9 cellular contexts compared by ENCODE assay signal in the genomic region with DNA sequence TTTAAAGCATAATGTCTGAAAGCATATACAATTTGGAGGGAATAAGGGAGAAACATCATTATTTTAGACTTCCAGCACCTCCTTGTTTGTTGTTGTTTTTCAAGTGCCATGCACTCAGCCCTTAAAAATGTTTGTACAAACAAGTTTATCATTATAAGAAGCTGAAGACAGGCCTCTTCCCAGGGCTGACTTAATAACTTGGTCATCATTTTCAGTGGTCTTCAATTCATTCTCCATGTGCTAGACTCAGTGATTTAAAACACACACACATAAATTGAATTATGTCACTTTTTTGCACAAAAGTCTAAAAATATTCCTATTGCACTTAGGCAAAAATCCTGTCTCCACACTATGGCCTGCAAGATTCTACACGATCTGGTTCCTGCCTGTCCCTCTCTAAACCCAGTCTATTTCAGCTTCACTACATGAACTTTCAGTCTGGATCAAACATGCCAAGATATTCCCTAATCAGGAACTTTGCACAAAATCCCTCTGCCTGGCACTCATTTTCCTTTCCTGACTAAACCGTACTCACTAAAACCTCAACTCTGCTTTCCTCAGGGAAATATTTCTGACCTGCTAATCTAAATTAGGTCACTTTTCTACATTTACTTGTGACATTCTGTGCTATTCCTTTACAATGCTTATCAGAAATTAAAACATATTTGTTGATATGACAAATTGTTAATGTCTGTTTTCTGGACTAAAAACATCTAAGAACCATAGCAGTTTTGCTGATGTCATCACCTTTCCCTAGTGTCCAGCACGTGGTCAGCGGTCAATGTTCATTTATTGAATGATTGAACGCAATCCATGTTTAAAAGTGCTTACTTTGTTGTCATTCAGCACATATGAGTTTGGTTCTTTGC. TPM values are rescaled to one million over a fixed set of nuclear protein-coding genes. Genes with fewer than 3 reads are reported as not detected.
DNase-seq lines count a peak whose midpoint lies in the region; ATAC-seq and TF ChIP-seq lines count a peak whose summit lies in the region.
"Had no signal": no experiment of that assay in that cellular context is flagged by ENCODE, and none has a peak within 500 bp of the region (broad histone marks: within the 10 kb centered on the region; RNA-seq: fewer than 3 reads in every experiment).

No MANE protein-coding gene starts in this region.

- peak; percentile 16 for ATAC-seq in HG03064 (IDR thresholded peaks at IDR 0.05; ENCODE audit: low read depth, unreplicated experiment)
- ATAC-seq in upper lobe of left lung (ENCODE audit: low FRiP score in 2 of 2), result no peak

- no peaks in the 10 kb centered on the region for H3K27me3 ChIP-seq in colonic mucosa
- no peaks in the 10 kb centered on the region for H3K27me3 ChIP-seq in upper lobe of left lung

- no peak for TF ChIP-seq POLR2A in upper lobe of left lung (IDR thresholded peaks at IDR 0.05)

- 60 to 63% methylated on average over 5 of the region's 5 CpGs for WGBS in upper lobe of left lung, 2 donors

- H3K9me3 Mint-ChIP-seq in activated naive CD4-positive, alpha-beta T cell treated with anti-CD3 and anti-CD28 coated beads, Interleukin-2, amount 10 ng/mL, durations not matched to agents 7 days and 5 days, result peaks cover 49% of the 10 kb centered on the region

- H3K4me3 Mint-ChIP-seq in activated naive CD4-positive, alpha-beta T cell treated with anti-CD3 and anti-CD28 coated beads, Interleukin-2, amount 10 ng/mL, durations not matched to agents 7 days and 5 days, result peak overlapping the region; percentile 1

- H3K27ac ChIP-seq in colonic mucosa (peak overlapping the region; percentile 71), upper lobe of left lung (peak overlapping the region in 3 of 4 donors; percentile 26 to 68 (median 32))

- H3K9me3 ChIP-seq in colonic mucosa (no peaks in the 10 kb centered on the region), upper lobe of left lung (no peaks in the 10 kb centered on the region)

- DNase-seq in activated naive CD4-positive, alpha-beta T cell treated with anti-CD3 and anti-CD28 coated beads, Interleukin-2, amount 10 ng/mL, durations not matched to agents 7 days and 5 days, result no peak
- DNase-seq in activated naive CD4-positive, alpha-beta T cell treated with Interleukin-2 at 50 U/mL for 16 hours, result no peak
- DNase-seq in colonic mucosa, result no peak
- DNase-seq in upper lobe of left lung, result no peak
- no peak for DNase-seq in DMS53 treated with DMSO at 0.1 percent for 48 hours (lab: John Stamatoyannopoulos, UW; ENCODE audit: unreplicated experiment)
- DNase-seq in A172 (ENCODE audit: low spot score), result no peak
- DNase-seq in KG1 (lab: John Stamatoyannopoulos, UW), result no peak
- DNase-seq: NCI-H1930 had no signal

- H3K27me3 Mint-ChIP-seq in activated naive CD4-positive, alpha-beta T cell treated with anti-CD3 and anti-CD28 coated beads, Interleukin-2, amount 10 ng/mL, durations not matched to agents 7 days and 5 days, result no peaks in the 10 kb centered on the region

- H3K27ac Mint-ChIP-seq in activated naive CD4-positive, alpha-beta T cell treated with anti-CD3 and anti-CD28 coated beads, Interleukin-2, amount 10 ng/mL, durations not matched to agents 7 days and 5 days, result peak overlapping the region; percentile 96

- intact Hi-C loops in colonic mucosa (cut with DNase I), result no loop called here

- H3K9ac ChIP-seq in colonic mucosa (ENCODE audit: low read depth in 2 of 2, low read length in 2 of 2), result no peak overlapping the region

- TF ChIP-seq EP300 in upper lobe of left lung (IDR thresholded peaks at IDR 0.05), result no peak

- H3K36me3 ChIP-seq in colonic mucosa, result no peaks in the 10 kb centered on the region
- no peaks in the 10 kb centered on the region for H3K36me3 ChIP-seq in upper lobe of left lung

- peaks cover 77% of the 10 kb centered on the region for H3K4me1 Mint-ChIP-seq in activated naive CD4-positive, alpha-beta T cell treated with anti-CD3 and anti-CD28 coated beads, Interleukin-2, amount 10 ng/mL, durations not matched to agents 7 days and 5 days

- no peak for TF ChIP-seq CTCF in colonic mucosa (IDR thresholded peaks at IDR 0.05)
- no peak for TF ChIP-seq CTCF in upper lobe of left lung (IDR thresholded peaks at IDR 0.05)

- H3K4me3 ChIP-seq in colonic mucosa (no peak overlapping the region), upper lobe of left lung (peak overlapping the region in 1 of 4 donors; percentile 24)

- CTCF ChIA-PET in activated naive CD4-positive, alpha-beta T cell treated with anti-CD3 and anti-CD28 coated beads, Interleukin-2, amount 10 ng/mL, durations not matched to agents 7 days and 5 days (lab: Charles Lee), result interaction anchor here (0.8 to 3.7 kb wide), 6 partner anchors 10 to 70 kb away, joined by 3 to 25 read pairs (median 5); a partner anchor contains a TSS

- peaks cover 66% of the 10 kb centered on the region for H3K36me3 Mint-ChIP-seq in activated naive CD4-positive, alpha-beta T cell treated with anti-CD3 and anti-CD28 coated beads, Interleukin-2, amount 10 ng/mL, durations not matched to agents 7 days and 5 days

- H3K4me1 ChIP-seq in colonic mucosa (no peaks in the 10 kb centered on the region), upper lobe of left lung (peaks cover 4 to 16% (median 12%) of the 10 kb centered on the region in 4 donors)

RNA-seq across cellular contexts. Expression of a gene that starts 14.8 kb away (rescaled TPM):
- total RNA-seq in colonic mucosa, result 1 to 10 TPM; 1.3 to 3.0 TPM
- total RNA-seq in upper lobe of left lung, result 10 to 100 TPM in 2 of 6 donors, 1 to 10 TPM in 4; 4.1 to 24.5 (median 7.9) TPM
- total RNA-seq in A172 (2014; rRNA removed; shearing (Covaris generic)), result 0.07 TPM in 1 of 2 replicates, not detected in the other
